8 cellular contexts compared by ENCODE assay signal in the genomic region with DNA sequence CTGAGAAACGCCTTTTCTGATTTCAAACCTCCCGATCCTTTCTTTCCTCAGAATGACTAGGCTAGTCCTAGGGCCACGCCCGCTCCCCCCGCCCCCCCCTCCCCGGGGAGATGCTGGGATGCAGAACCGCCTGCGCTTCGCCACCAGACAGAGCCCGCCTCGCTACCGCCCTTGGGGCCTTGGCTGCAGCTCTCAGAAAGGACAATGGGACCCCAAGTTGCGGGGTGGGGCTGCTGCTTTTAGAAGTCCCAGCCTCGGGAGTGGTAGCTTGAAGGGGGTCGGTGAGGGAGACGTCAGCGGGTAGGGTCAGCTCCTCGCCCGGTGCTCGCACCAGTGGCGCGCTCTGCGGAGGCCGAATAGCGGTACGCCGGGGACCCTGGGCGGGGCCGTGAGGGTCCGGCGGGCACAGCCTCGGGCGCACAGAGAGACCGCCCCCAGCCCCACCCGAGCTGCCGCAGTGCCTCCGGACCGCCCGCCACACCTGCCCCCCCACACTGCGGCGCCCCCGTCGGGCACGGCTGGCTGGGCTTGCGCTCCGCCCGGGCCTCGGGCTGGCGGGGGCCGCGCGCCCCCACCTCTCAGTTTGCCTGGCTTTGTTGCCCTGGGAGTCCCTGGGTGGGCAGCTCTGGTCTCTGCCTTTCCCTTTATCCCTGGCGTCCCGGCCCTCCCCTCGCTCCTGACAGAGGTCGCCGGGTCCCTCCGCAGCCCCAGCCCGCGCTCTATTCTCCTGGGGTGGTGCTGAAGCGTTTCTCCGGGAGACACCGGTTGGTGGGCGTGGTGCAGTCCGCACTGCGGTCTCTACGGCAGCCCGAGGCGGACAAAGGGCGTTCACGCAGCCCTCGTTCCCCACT. TPM values are rescaled to one million over a fixed set of nuclear protein-coding genes. Genes with fewer than 3 reads are reported as not detected.
DNase-seq lines count a peak whose midpoint lies in the region; ATAC-seq, FAIRE-seq and TF ChIP-seq lines count a peak whose summit lies in the region.

No MANE protein-coding gene starts in this region.

- H3K36me3 ChIP-seq in HUES64 (ENCODE audit: insufficient read depth, low read length) (peaks cover 20% of the 10 kb centered on the region; the same call in 1 of the 2 replicates), endothelial cell of umbilical vein (ENCODE audit: control insufficient read depth in 2 of 2, extremely low read depth in 1 of 2, insufficient read depth in 2 of 2, low read length in 2 of 2) (peaks cover 0 to 9% of the 10 kb centered on the region in 2 experiments), lung (ENCODE audit: control insufficient read depth in 2 of 2, insufficient read depth in 2 of 2, low read length in 2 of 2) (no peaks in the 10 kb centered on the region), suprapubic skin (no peaks in the 10 kb centered on the region)

- under 1% methylated on average over 71 of the region's 72 CpGs for WGBS in HUES64
- 0 to 2% methylated on average over 37 to 72 of the region's 72 CpGs for WGBS in lung, 2 donors
- WGBS in suprapubic skin = 2% methylated on average over 26 of the region's 72 CpGs

- no peak for FAIRE-seq in endothelial cell of umbilical vein (lab: Jason Lieb, UNC)

- TF ChIP-seq CTCF in endothelial cell of umbilical vein (IDR thresholded peaks at IDR 0.05; ENCODE audit: extremely low read depth in 1 of 2, insufficient read depth in 1 of 2, low read depth in 1 of 2, low read length in 2 of 2) (no peak), lung (IDR thresholded peaks at IDR 0.05; ENCODE audit: control extremely low read depth, extremely low read depth) (no peak), suprapubic skin (IDR thresholded peaks at IDR 0.05) (no peak)

- dilution Hi-C loops in endothelial cell of umbilical vein (cut with MboI; ENCODE audit: extremely low pct_ligation_motif_present, low sequenced_read_pairs) = no loop called here

- ATAC-seq in lung (ENCODE audit: insufficient read depth, low FRiP score) (no peak), HG02763 (IDR thresholded peaks at IDR 0.05; ENCODE audit: unreplicated experiment) (no peak)

- peak overlapping the region; percentile 77 for H2AFZ ChIP-seq in endothelial cell of umbilical vein (ENCODE audit: low read depth, low read length)

- H3K27me3 ChIP-seq in HUES64 (ENCODE audit: insufficient read depth, low read length) = no peaks in the 10 kb centered on the region
- no peaks in the 10 kb centered on the region for H3K27me3 ChIP-seq in endothelial cell of umbilical vein (ENCODE audit: control insufficient read depth in 2 of 2, insufficient read depth in 2 of 2, low read length in 2 of 2)
- no peaks in the 10 kb centered on the region for H3K27me3 ChIP-seq in lung (ENCODE audit: control insufficient read depth, insufficient read depth)
- peaks cover 23% of the 10 kb centered on the region for H3K27me3 ChIP-seq in suprapubic skin

- H3K27ac ChIP-seq in HUES64 (ENCODE audit: low read depth, low read length) = peak overlapping the region; percentile 85
- H3K27ac ChIP-seq in endothelial cell of umbilical vein (ENCODE audit: insufficient read depth, low read depth, low read length) = peak overlapping the region; percentile 48
- H3K27ac ChIP-seq in lung (ENCODE audit: low read depth in 1 of 2, low read length in 1 of 2) = peak overlapping the region in 1 of 2 donors; percentile 87
- H3K27ac ChIP-seq in suprapubic skin = peak overlapping the region; percentile 90

- H3K9ac ChIP-seq in HUES64 (ENCODE audit: low read depth, low read length) (peak overlapping the region; percentile 80), endothelial cell of umbilical vein (replicated peaks; ENCODE audit: extremely low read depth, insufficient read depth, low read length) (peak overlapping the region; percentile 86)

- peaks cover 39% of the 10 kb centered on the region for H3K4me1 ChIP-seq in HUES64 (ENCODE audit: insufficient read depth, low read length)
- H3K4me1 ChIP-seq in endothelial cell of umbilical vein (ENCODE audit: control insufficient read depth, extremely low read depth, insufficient read depth, low read length) = peaks cover 39% of the 10 kb centered on the region
- peaks cover 11% of the 10 kb centered on the region in 2 donors for H3K4me1 ChIP-seq in lung (ENCODE audit: control insufficient read depth in 2 of 2, insufficient read depth in 2 of 2, low read length in 2 of 2)
- H3K4me1 ChIP-seq in suprapubic skin = peaks cover 20% of the 10 kb centered on the region

- H3K9me1 ChIP-seq in endothelial cell of umbilical vein (replicated peaks; ENCODE audit: control insufficient read depth, extremely low read depth, insufficient read depth, low read length) = no peaks in the 10 kb centered on the region

- CTCF ChIA-PET in endothelial cell of umbilical vein (lab: Charles Lee) = interaction anchor here (0.9 to 1.8 kb wide), 4 partner anchors 172 to 326 kb away, joined by 3 to 9 read pairs (median 4); no protein-coding TSS in a partner anchor

- intact Hi-C loops in endothelial cell of umbilical vein (cut with micrococcal nuclease) = loop anchor here (5.0 kb wide), 3 partner anchors 59 to 186 kb away; no protein-coding TSS in a partner anchor

- POLR2A ChIA-PET in endothelial cell of umbilical vein (lab: Charles Lee) = no interaction called here

- peaks cover 4% of the 10 kb centered on the region for H4K20me1 ChIP-seq in endothelial cell of umbilical vein (replicated peaks; ENCODE audit: control insufficient read depth, extremely low read depth, insufficient read depth, low read length)

- TF ChIP-seq POLR2A in endothelial cell of umbilical vein (IDR thresholded peaks at IDR 0.05; ENCODE audit: low read depth, low read length) (peak; percentile 53), suprapubic skin (IDR thresholded peaks at IDR 0.05) (no peak)

- peak overlapping the region; percentile 97 for H3K4me2 ChIP-seq in endothelial cell of umbilical vein (ENCODE audit: insufficient read depth, low read length)

- no peak for TF ChIP-seq EP300 in suprapubic skin (IDR thresholded peaks at IDR 0.05)

- H3K4me3 ChIP-seq in HUES64 (ENCODE audit: low read length) (peak overlapping the region; percentile 89), endothelial cell of umbilical vein (replicated peaks in 1 of 3; ENCODE audit: insufficient read depth in 1 of 3, low read depth in 1 of 3, low read length in 3 of 3) (peak overlapping the region; percentile 91 to 98 (median 97)), lung (peak overlapping the region; percentile 55), suprapubic skin (peak overlapping the region; percentile 65)

- DNase-seq in NCI-H2029 (lab: John Stamatoyannopoulos, UW) (peak; percentile 70), NCI-H2029 treated with DMSO at 0.1 percent for 48 hours (lab: John Stamatoyannopoulos, UW) (no peak), SK-N-DZ (ENCODE audit: low spot score) (peak; percentile 62), endothelial cell of umbilical vein (ENCODE audit: low read depth, low spot score) (peak; percentile 81), lung (ENCODE audit: low spot score) (peak; percentile 40), suprapubic skin (ENCODE audit: low spot score in 2 of 2) (peak; percentile 81 to 87)

- H3K9me3 ChIP-seq in HUES64 (ENCODE audit: insufficient read depth, low read depth, low read length) (peaks cover 5% of the 10 kb centered on the region; the same call in 1 of the 2 replicates), endothelial cell of umbilical vein (replicated peaks; ENCODE audit: control insufficient read depth, insufficient read depth, low read length) (no peaks in the 10 kb centered on the region), lung (ENCODE audit: control insufficient read depth in 2 of 2, insufficient read depth in 1 of 2, low read length in 1 of 2) (peaks cover 0 to 1% of the 10 kb centered on the region in 2 donors), suprapubic skin (no peaks in the 10 kb centered on the region)

- no TSS peak for BruUV-seq in endothelial cell of umbilical vein (replicated peaks; lab: Mats Ljungman, UMichigan)

- peaks cover 59% of the 10 kb centered on the region for H3K79me2 ChIP-seq in endothelial cell of umbilical vein (ENCODE audit: control insufficient read depth, insufficient read depth, low read length)

TF ChIP-seq in endothelial cell of umbilical vein, 7 proteins besides CTCF, POLR2A, EP300 and RAD21:
- TF ChIP-seq POLR2AphosphoS5 (IDR thresholded peaks at IDR 0.05; ENCODE audit: insufficient read depth, low read depth, low read length) (peak; percentile 35), EZH2 (IDR thresholded peaks at IDR 0.05; ENCODE audit: borderline replicate concordance, low read depth, low read length, severe bottlenecking) (no peak), FOS (IDR thresholded peaks at IDR 0.05; ENCODE audit: borderline replicate concordance, insufficient read depth, low read length) (no peak)
- TF ChIP-seq, protein P1, sequence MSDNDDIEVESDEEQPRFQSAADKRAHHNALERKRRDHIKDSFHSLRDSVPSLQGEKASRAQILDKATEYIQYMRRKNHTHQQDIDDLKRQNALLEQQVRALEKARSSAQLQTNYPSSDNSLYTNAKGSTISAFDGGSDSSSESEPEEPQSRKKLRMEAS (IDR thresholded peaks at IDR 0.05; ENCODE audit: insufficient read depth, insufficient read length) = peak; percentile 36
TF ChIP-seq in endothelial cell of umbilical vein: peak in this region for 2.

RNA-seq across cellular contexts. Expression of a gene that starts 1.1 kb away (rescaled TPM):
- 71.5 TPM for polyA plus RNA-seq in HUES64 (2013, experiment 1 of 2)
- polyA plus RNA-seq in HUES64 (2013, experiment 2 of 2) = 75.9 TPM
- polyA plus RNA-seq in SK-N-DZ (2014; cell fraction: cytosol; rRNA removed) = 86.5 and 93.2 TPM in 2 replicates
- 32.0 and 53.3 TPM in 2 replicates for polyA plus RNA-seq in SK-N-DZ (2014; cell fraction: nucleus; rRNA removed)
- total RNA-seq in endothelial cell of umbilical vein (262 and 263 TPM in 2 replicates), lung (10 to 100 TPM; 29.3 to 46.7 TPM), suprapubic skin (100 to 1,000 TPM in 1 of 4 donors, 10 to 100 TPM in 3; 38.1 to 172 (median 67.5) TPM)
- polyA plus RNA-seq in endothelial cell of umbilical vein (50.8 and 55.9 TPM in 2 replicates), lung (1 to 10 TPM; 1.5 to 2.7 TPM)
- polyA plus RNA-seq in endothelial cell of umbilical vein (2011; cell fraction: cytosol; rRNA removed) = 38.6 and 41.2 TPM in 2 replicates
- 57.7 and 62.1 TPM in 2 replicates for polyA plus RNA-seq in endothelial cell of umbilical vein (2011; cell fraction: nucleus; rRNA removed)
- 61.2 and 80.8 TPM in 2 replicates for polyA plus RNA-seq in endothelial cell of umbilical vein (2012)
- 303 and 314 TPM in 2 replicates for polyA minus RNA-seq in endothelial cell of umbilical vein
- not detected for polyA minus RNA-seq in endothelial cell of umbilical vein (2011; cell fraction: cytosol; rRNA and poly(A)+ RNA removed)
- polyA minus RNA-seq in endothelial cell of umbilical vein (2011; cell fraction: nucleus; rRNA and poly(A)+ RNA removed) = 184 and 190 TPM in 2 replicates
